ENCODE assay signal across 11 cellular contexts in genomic region chr10:44976352-44977198, GRCh38. TPM values are rescaled to one million over a fixed set of nuclear protein-coding genes. Genes with fewer than 3 reads are reported as not detected.
DNase-seq lines count a peak whose midpoint lies in the region; ATAC-seq, FAIRE-seq and TF ChIP-seq lines count a peak whose summit lies in the region.
"Had no signal": no experiment of that assay in that cellular context is flagged by ENCODE, and none has a peak within 500 bp of the region (broad histone marks: within the 10 kb centered on the region; RNA-seq: fewer than 3 reads in every experiment).

No MANE protein-coding gene starts in this region.

- H3K27ac ChIP-seq in AG04450 (ENCODE audit: low read depth, low read length) (peak overlapping the region; percentile 47), ascending aorta (peak overlapping the region; percentile 89 to 91), right cardiac atrium (ENCODE audit: low read length) (peak overlapping the region; percentile 97)

- ATAC-seq in right cardiac atrium (no peak), sciatic nerve (peak; percentile 1), GM21786 (IDR thresholded peaks at IDR 0.05; ENCODE audit: unreplicated experiment) (no peak)

- intact Hi-C loops in ascending aorta (cut with DNase I) (loop anchor here (5.0 to 10.0 kb wide), 3 partner anchors 114 to 1302 kb away; no protein-coding TSS in a partner anchor), right cardiac atrium (cut with DNase I) (loop anchor here in 2 of 4 donors (5.0 to 10.0 kb wide), 2 partner anchors 44 to 102 kb away; no protein-coding TSS in a partner anchor), sciatic nerve (cut with DNase I) (no loop called here)

- peaks cover 9 to 33% of the 10 kb centered on the region in 2 donors for H3K36me3 ChIP-seq in ascending aorta
- H3K36me3 ChIP-seq: BE2C, MG63 had no signal

- H3K27me3 ChIP-seq in AG04450 (ENCODE audit: control insufficient read depth, insufficient read depth, low read length) (no peaks in the 10 kb centered on the region), ascending aorta (no peaks in the 10 kb centered on the region), right cardiac atrium (ENCODE audit: control insufficient read depth, insufficient read depth) (no peaks in the 10 kb centered on the region)
- H3K27me3 ChIP-seq: adrenal gland, BE2C, MG63 had no signal

- CTCF ChIA-PET in AG04450 (lab: Charles Lee): interaction anchor here (0.6 to 1.4 kb wide), 7 partner anchors 9 to 780 kb away, joined by 3 to 5 read pairs (median 3); no protein-coding TSS in a partner anchor

- POLR2A ChIA-PET in AG04450 (lab: Yijun Ruan, JAX): no interaction called here

- H3K9me3 ChIP-seq in AG04450 (ENCODE audit: control insufficient read depth, insufficient read depth, low read length) (peaks cover 6% of the 10 kb centered on the region; the same call in 1 of the 2 replicates), ascending aorta (no peaks in the 10 kb centered on the region), right cardiac atrium (ENCODE audit: control insufficient read depth, low read length) (no peaks in the 10 kb centered on the region)
- H3K9me3 ChIP-seq: adrenal gland, BE2C, MG63 had no signal

- H3K4me1 ChIP-seq in ascending aorta: peaks cover 25 to 39% of the 10 kb centered on the region in 2 donors
- peaks cover 25% of the 10 kb centered on the region for H3K4me1 ChIP-seq in right cardiac atrium (ENCODE audit: control insufficient read depth, insufficient read depth, low read length)

- TF ChIP-seq POLR2A in H54 (IDR thresholded peaks at IDR 0.05; ENCODE audit: low read depth, low read length): no peak

- FAIRE-seq in H54 (lab: Jason Lieb, UNC): no peak

- DNase-seq in AG04450 (ENCODE audit: low read depth, low spot score) (no peak), ascending aorta (ENCODE audit: low spot score in 2 of 2) (no peak), right cardiac atrium (no peak), sciatic nerve (ENCODE audit: low spot score) (peak; percentile 69), GOT3 (lab: John Stamatoyannopoulos, UW) (no peak), H54 (ENCODE audit: insufficient read length, low spot score) (no peak), hepatic stellate cell (ENCODE audit: low spot score) (no peak)
- DNase-seq: adrenal gland, BE2C, MG63 had no signal

- TF ChIP-seq CTCF in AG04450 (IDR thresholded peaks at IDR 0.05; ENCODE audit: low read depth, low read length): no peak
- TF ChIP-seq CTCF in ascending aorta (IDR thresholded peaks at IDR 0.05): no peak

- H3K4me3 ChIP-seq in AG04450 (ENCODE audit: low read depth, low read length) (peak overlapping the region; percentile 76), ascending aorta (peak overlapping the region; percentile 71 to 77), right cardiac atrium (ENCODE audit: low read length) (peak overlapping the region; percentile 75)
- H3K4me3 ChIP-seq: MG63 had no signal

- 43% methylated on average over 9 of the region's 9 CpGs for WGBS in right cardiac atrium

RNA-seq across cellular contexts. Expression of gene DEPP1, which starts 2.0 kb away (rescaled TPM):
- polyA plus RNA-seq in AG04450 (2011; rRNA removed) (31.1 and 50.3 TPM in 2 replicates), right cardiac atrium (32.5 TPM)
- 70.4 and 97.9 TPM in 2 replicates for polyA minus RNA-seq in AG04450 (2011; rRNA and poly(A)+ RNA removed)
- total RNA-seq in ascending aorta (309 TPM), right cardiac atrium (10 to 100 TPM; 18.8 to 43.8 (median 23.8) TPM), sciatic nerve (190 TPM)

RNA-seq across cellular contexts. Expression of gene RASSF4, which starts 17.0 kb away (rescaled TPM):
- polyA plus RNA-seq in AG04450 (2011; rRNA removed): 11.2 and 13.0 TPM in 2 replicates
- 12.9 and 13.1 TPM in 2 replicates for polyA minus RNA-seq in AG04450 (2011; rRNA and poly(A)+ RNA removed)
- total RNA-seq in ascending aorta: 40.0 TPM
- 10 to 100 TPM; 57.9 to 92.1 (median 76.3) TPM for total RNA-seq in right cardiac atrium
- 45.4 TPM for polyA plus RNA-seq in right cardiac atrium
- 63.7 TPM for total RNA-seq in sciatic nerve

RNA-seq across cellular contexts. Expression of gene ZNF22, which starts 24.1 kb away (rescaled TPM):
- polyA plus RNA-seq in AG04450 (2011; rRNA removed) (17.4 and 23.4 TPM in 2 replicates), right cardiac atrium (14.8 TPM)
- polyA minus RNA-seq in AG04450 (2011; rRNA and poly(A)+ RNA removed): 4.7 and 7.9 TPM in 2 replicates
- total RNA-seq in ascending aorta (1.6 TPM), right cardiac atrium (10 to 100 TPM; 15.4 to 20.7 (median 19.2) TPM), sciatic nerve (24.9 TPM)

Comparison
In these comparisons a context has a peak if more than half of its experiments do, and no peak if none do; other contexts are left out.
1. H3K27ac ChIP-seq: peak in every context shown above with its lines; median percentile 97 in right cardiac atrium; 90 in ascending aorta; 47 in AG04450.